ENCODE assay signal across 1 cellular context in genomic region chr7:134034652-134035051, GRCh38.
TF ChIP-seq lines count a peak whose summit lies in the region.

No MANE protein-coding gene starts in this region.

TF ChIP-seq in HepG2, 621 proteins besides CTCF, POLR2A, EP300 and RAD21 (continued from another document):
- no peak for TF ChIP-seq SAFB2 (CRISPR knock-in tag; IDR thresholded peaks at IDR 0.05; ENCODE audit: borderline replicate concordance, low read depth)
- peak; percentile 79; the same call in 1 of the 2 replicates for TF ChIP-seq SOX5 (CRISPR knock-in tag; IDR thresholded peaks at IDR 0.05; ENCODE audit: borderline replicate concordance)
- TF ChIP-seq, protein P1, sequence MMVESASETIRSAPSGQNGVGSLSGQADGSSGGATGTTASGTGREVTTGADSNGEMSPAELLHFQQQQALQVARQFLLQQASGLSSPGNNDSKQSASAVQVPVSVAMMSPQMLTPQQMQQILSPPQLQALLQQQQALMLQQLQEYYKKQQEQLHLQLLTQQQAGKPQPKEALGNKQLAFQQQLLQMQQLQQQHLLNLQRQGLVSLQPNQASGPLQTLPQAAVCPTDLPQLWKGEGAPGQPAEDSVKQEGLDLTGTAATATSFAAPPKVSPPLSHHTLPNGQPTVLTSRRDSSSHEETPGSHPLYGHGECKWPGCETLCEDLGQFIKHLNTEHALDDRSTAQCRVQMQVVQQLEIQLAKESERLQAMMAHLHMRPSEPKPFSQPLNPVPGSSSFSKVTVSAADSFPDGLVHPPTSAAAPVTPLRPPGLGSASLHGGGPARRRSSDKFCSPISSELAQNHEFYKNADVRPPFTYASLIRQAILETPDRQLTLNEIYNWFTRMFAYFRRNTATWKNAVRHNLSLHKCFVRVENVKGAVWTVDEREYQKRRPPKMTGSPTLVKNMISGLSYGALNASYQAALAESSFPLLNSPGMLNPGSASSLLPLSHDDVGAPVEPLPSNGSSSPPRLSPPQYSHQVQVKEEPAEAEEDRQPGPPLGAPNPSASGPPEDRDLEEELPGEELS (CRISPR knock-in tag; IDR thresholded peaks at IDR 0.05) = peak; percentile 32; the same call in 1 of the 2 replicates
- peak; percentile 48; the same call in 1 of the 2 replicates for TF ChIP-seq FOSL2 (CRISPR knock-in tag; IDR thresholded peaks at IDR 0.05)
- TF ChIP-seq SOX13 (IDR thresholded peaks at IDR 0.05) = no peak
- TF ChIP-seq SOX13 (CRISPR knock-in tag; conservative IDR thresholded peaks at IDR 0.05 in 1 of 2, IDR thresholded peaks at IDR 0.05 in 1 of 2) = peak in 1 of 2 experiments; percentile 89; a peak in 2 of 4 replicates
- TF ChIP-seq, protein P2, sequence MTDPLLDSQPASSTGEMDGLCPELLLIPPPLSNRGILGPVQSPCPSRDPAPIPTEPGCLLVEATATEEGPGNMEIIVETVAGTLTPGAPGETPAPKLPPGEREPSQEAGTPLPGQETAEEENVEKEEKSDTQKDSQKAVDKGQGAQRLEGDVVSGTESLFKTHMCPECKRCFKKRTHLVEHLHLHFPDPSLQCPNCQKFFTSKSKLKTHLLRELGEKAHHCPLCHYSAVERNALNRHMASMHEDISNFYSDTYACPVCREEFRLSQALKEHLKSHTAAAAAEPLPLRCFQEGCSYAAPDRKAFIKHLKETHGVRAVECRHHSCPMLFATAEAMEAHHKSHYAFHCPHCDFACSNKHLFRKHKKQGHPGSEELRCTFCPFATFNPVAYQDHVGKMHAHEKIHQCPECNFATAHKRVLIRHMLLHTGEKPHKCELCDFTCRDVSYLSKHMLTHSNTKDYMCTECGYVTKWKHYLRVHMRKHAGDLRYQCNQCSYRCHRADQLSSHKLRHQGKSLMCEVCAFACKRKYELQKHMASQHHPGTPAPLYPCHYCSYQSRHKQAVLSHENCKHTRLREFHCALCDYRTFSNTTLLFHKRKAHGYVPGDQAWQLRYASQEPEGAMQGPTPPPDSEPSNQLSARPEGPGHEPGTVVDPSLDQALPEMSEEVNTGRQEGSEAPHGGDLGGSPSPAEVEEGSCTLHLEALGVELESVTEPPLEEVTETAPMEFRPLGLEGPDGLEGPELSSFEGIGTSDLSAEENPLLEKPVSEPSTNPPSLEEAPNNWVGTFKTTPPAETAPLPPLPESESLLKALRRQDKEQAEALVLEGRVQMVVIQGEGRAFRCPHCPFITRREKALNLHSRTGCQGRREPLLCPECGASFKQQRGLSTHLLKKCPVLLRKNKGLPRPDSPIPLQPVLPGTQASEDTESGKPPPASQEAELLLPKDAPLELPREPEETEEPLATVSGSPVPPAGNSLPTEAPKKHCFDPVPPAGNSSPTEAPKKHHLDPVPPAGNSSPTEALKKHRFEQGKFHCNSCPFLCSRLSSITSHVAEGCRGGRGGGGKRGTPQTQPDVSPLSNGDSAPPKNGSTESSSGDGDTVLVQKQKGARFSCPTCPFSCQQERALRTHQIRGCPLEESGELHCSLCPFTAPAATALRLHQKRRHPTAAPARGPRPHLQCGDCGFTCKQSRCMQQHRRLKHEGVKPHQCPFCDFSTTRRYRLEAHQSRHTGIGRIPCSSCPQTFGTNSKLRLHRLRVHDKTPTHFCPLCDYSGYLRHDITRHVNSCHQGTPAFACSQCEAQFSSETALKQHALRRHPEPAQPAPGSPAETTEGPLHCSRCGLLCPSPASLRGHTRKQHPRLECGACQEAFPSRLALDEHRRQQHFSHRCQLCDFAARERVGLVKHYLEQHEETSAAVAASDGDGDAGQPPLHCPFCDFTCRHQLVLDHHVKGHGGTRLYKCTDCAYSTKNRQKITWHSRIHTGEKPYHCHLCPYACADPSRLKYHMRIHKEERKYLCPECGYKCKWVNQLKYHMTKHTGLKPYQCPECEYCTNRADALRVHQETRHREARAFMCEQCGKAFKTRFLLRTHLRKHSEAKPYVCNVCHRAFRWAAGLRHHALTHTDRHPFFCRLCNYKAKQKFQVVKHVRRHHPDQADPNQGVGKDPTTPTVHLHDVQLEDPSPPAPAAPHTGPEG (CRISPR knock-in tag; IDR thresholded peaks at IDR 0.05) = no peak
- peak; percentile 47 for TF ChIP-seq TCF7 (IDR thresholded peaks at IDR 0.05; ENCODE audit: low read depth)
- no peak for TF ChIP-seq ZNF619 (CRISPR knock-in tag; IDR thresholded peaks at IDR 0.05)
- TF ChIP-seq ARID5B (CRISPR knock-in tag; IDR thresholded peaks at IDR 0.05) = peak; percentile 71
- TF ChIP-seq SOX6 (IDR thresholded peaks at IDR 0.05) = no peak
- TF ChIP-seq SOX6 (CRISPR knock-in tag; IDR thresholded peaks at IDR 0.05) = peak; percentile 72; the same call in 1 of the 2 replicates
- 0 out of 2 replicates have a peak, but pooled peaks have one; percentile 20 for TF ChIP-seq ELF3 (CRISPR knock-in tag; IDR thresholded peaks at IDR 0.05)
- TF ChIP-seq, protein P3, sequence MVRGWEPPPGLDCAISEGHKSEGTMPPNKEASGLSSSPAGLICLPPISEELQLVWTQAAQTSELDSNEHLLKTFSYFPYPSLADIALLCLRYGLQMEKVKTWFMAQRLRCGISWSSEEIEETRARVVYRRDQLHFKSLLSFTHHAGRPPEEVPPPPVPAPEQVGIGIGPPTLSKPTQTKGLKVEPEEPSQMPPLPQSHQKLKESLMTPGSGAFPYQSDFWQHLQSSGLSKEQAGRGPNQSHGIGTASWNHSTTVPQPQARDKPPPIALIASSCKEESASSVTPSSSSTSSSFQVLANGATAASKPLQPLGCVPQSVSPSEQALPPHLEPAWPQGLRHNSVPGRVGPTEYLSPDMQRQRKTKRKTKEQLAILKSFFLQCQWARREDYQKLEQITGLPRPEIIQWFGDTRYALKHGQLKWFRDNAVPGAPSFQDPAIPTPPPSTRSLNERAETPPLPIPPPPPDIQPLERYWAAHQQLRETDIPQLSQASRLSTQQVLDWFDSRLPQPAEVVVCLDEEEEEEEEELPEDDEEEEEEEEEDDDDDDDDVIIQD (CRISPR knock-in tag; IDR thresholded peaks at IDR 0.05; ENCODE audit: low read depth) = peak; percentile 69; the same call in 1 of the 2 replicates
- no peak for TF ChIP-seq FOXA1 (IDR thresholded peaks at IDR 0.05)
- TF ChIP-seq FOXA1 (CRISPR knock-in tag; IDR thresholded peaks at IDR 0.05) = 0 out of 2 replicates have a peak, but pooled peaks have one; percentile 10
- TF ChIP-seq, protein P4, sequence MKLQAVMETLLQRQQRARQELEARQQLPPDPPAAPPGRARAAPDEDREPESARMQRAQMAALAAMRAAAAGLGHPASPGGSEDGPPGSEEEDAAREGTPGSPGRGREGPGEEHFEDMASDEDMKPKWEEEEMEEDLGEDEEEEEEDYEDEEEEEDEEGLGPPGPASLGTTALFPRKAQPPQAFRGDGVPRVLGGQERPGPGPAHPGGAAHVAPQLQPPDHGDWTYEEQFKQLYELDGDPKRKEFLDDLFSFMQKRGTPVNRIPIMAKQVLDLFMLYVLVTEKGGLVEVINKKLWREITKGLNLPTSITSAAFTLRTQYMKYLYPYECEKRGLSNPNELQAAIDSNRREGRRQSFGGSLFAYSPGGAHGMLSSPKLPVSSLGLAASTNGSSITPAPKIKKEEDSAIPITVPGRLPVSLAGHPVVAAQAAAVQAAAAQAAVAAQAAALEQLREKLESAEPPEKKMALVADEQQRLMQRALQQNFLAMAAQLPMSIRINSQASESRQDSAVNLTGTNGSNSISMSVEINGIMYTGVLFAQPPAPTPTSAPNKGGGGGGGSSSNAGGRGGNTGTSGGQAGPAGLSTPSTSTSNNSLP (IDR thresholded peaks at IDR 0.05; ENCODE audit: low read depth, low read length) = 0 out of 2 replicates have a peak, but pooled peaks have one; percentile 23
- TF ChIP-seq ATRX (CRISPR knock-in tag; IDR thresholded peaks at IDR 0.05; ENCODE audit: borderline replicate concordance) = no peak
- TF ChIP-seq FOXP1 (IDR thresholded peaks at IDR 0.05) = no peak
- TF ChIP-seq FOXP1 (CRISPR knock-in tag; IDR thresholded peaks at IDR 0.05) = peak; percentile 76
- TF ChIP-seq ZSCAN21 (CRISPR knock-in tag; IDR thresholded peaks at IDR 0.05; ENCODE audit: borderline replicate concordance) = no peak
- TF ChIP-seq FOXA3 (CRISPR knock-in tag; IDR thresholded peaks at IDR 0.05) = peak; percentile 79
- TF ChIP-seq POGZ (CRISPR knock-in tag; IDR thresholded peaks at IDR 0.05) = 0 out of 2 replicates have a peak, but pooled peaks have one; percentile 24
- 0 out of 2 replicates have a peak, but pooled peaks have one; percentile 14 for TF ChIP-seq THAP11 (CRISPR knock-in tag; IDR thresholded peaks at IDR 0.05)
- no peak for TF ChIP-seq SMAD3 (CRISPR knock-in tag; IDR thresholded peaks at IDR 0.05)
